1 cellular context compared by ENCODE assay signal in the genomic region with DNA sequence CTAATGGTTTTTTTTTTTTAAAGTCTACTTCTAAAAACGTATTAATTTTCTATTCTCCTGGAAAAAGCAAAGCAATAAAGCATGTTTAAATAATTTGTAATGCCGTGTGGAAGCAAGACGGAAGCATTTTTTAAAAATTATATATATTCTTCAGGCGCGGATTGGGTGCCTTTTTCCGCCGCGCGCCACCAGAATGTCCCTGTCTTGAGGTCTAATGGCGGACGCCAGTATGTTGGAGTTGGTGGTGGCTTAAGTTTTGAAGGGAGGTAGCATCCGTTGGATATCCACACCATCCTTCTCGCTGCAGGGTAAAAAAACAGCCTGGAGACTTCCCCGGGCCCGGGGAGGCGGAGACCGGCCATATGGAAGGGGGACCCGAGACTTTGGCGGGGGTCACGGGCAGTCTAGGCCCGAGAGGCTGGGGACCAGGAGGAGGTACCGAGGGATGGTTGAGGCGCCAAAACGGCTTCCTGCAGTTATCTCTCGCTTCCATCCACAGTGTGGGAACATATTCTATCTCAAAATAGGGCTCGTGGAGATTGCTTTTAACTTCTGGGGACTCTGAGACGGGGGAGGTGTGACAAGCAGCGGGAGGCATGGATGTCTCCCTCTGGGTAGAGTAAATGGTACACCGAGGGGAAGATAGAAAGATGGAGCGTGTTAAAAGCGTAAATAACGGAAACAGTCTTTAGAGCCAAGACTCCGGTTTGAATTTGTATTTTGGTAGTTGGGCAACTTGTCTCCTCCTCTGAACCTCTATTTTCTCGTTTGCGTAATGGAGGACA.
A peak's percentile ranks its signal among the peaks of the same experiment; 100 is the strongest.
TF ChIP-seq lines count a peak whose summit lies in the region.

TSS of gene SF3B3 (plus strand) at position 196 of the 785 bp plus-strand sequence. CDS start 2,841 bp downstream, outside the sequence.

TF ChIP-seq in K562, 482 proteins besides CTCF, POLR2A, EP300 and RAD21 (continued from another document and continues in another):
- peak in 1 of 2 experiments; percentile 62; a peak in 1 of 4 replicates for TF ChIP-seq ZNF639 (CRISPR knock-in tag; conservative IDR thresholded peaks at IDR 0.05 in 1 of 2, IDR thresholded peaks at IDR 0.05 in 1 of 2)
- peak; percentile 63; the same call in 1 of the 2 replicates for TF ChIP-seq KAT8 (IDR thresholded peaks at IDR 0.05; ENCODE audit: low read depth)
- TF ChIP-seq LEF1 (IDR thresholded peaks at IDR 0.05), result no peak
- TF ChIP-seq ZC3H8 (IDR thresholded peaks at IDR 0.05), result no peak
- peak; percentile 92 for TF ChIP-seq SMAD1 (IDR thresholded peaks at IDR 0.05; ENCODE audit: low read depth, low read length, partially characterized antibody)
- peak; percentile 15 for TF ChIP-seq ZNF146 (CRISPR knock-in tag; IDR thresholded peaks at IDR 0.05; ENCODE audit: unreplicated experiment)
- TF ChIP-seq POLR2G (IDR thresholded peaks at IDR 0.05; ENCODE audit: low read depth, low read length), result peak; percentile 85
- TF ChIP-seq ATF7 (IDR thresholded peaks at IDR 0.05), result peak; percentile 40; the same call in 1 of the 2 replicates
- no peak for TF ChIP-seq ZNF551 (CRISPR knock-in tag; IDR thresholded peaks at IDR 0.05)
- no peak for TF ChIP-seq RHOXF2B (CRISPR knock-in tag; conservative IDR thresholded peaks at IDR 0.05)
- TF ChIP-seq POLR2AphosphoS5 (IDR thresholded peaks at IDR 0.05; ENCODE audit: control insufficient read depth, insufficient read depth, low read depth, low read length), result peak; percentile 84
- TF ChIP-seq, protein P1, sequence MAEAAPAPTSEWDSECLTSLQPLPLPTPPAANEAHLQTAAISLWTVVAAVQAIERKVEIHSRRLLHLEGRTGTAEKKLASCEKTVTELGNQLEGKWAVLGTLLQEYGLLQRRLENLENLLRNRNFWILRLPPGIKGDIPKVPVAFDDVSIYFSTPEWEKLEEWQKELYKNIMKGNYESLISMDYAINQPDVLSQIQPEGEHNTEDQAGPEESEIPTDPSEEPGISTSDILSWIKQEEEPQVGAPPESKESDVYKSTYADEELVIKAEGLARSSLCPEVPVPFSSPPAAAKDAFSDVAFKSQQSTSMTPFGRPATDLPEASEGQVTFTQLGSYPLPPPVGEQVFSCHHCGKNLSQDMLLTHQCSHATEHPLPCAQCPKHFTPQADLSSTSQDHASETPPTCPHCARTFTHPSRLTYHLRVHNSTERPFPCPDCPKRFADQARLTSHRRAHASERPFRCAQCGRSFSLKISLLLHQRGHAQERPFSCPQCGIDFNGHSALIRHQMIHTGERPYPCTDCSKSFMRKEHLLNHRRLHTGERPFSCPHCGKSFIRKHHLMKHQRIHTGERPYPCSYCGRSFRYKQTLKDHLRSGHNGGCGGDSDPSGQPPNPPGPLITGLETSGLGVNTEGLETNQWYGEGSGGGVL (CRISPR knock-in tag; IDR thresholded peaks at IDR 0.05), result no peak
- TF ChIP-seq CXXC5 (CRISPR knock-in tag; IDR thresholded peaks at IDR 0.05), result 0 out of 2 replicates have a peak, but pooled peaks have one; percentile 48
- TF ChIP-seq ZNF197 (CRISPR knock-in tag; IDR thresholded peaks at IDR 0.05; ENCODE audit: low read depth), result peak; percentile 27; the same call in 1 of the 2 replicates
- TF ChIP-seq, protein P2, sequence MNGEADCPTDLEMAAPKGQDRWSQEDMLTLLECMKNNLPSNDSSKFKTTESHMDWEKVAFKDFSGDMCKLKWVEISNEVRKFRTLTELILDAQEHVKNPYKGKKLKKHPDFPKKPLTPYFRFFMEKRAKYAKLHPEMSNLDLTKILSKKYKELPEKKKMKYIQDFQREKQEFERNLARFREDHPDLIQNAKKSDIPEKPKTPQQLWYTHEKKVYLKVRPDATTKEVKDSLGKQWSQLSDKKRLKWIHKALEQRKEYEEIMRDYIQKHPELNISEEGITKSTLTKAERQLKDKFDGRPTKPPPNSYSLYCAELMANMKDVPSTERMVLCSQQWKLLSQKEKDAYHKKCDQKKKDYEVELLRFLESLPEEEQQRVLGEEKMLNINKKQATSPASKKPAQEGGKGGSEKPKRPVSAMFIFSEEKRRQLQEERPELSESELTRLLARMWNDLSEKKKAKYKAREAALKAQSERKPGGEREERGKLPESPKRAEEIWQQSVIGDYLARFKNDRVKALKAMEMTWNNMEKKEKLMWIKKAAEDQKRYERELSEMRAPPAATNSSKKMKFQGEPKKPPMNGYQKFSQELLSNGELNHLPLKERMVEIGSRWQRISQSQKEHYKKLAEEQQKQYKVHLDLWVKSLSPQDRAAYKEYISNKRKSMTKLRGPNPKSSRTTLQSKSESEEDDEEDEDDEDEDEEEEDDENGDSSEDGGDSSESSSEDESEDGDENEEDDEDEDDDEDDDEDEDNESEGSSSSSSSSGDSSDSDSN (IDR thresholded peaks at IDR 0.05; ENCODE audit: borderline replicate concordance in 1 of 2, low read depth in 2 of 2, low read length in 2 of 2), result peak in 1 of 2 experiments; percentile 89; a peak in 2 of 4 replicates
- TF ChIP-seq MCM5 (IDR thresholded peaks at IDR 0.05; ENCODE audit: low read depth), result no peak
- TF ChIP-seq HCFC1 (IDR thresholded peaks at IDR 0.05; ENCODE audit: low read depth, low read length), result 0 out of 2 replicates have a peak, but pooled peaks have one; percentile 7
- peak; percentile 20; the same call in 1 of the 2 replicates for TF ChIP-seq KLF1 (tag; IDR thresholded peaks at IDR 0.05)
- no peak for TF ChIP-seq ZNF785 (CRISPR knock-in tag; IDR thresholded peaks at IDR 0.05)
- TF ChIP-seq NUFIP1 (IDR thresholded peaks at IDR 0.05; ENCODE audit: partially characterized antibody), result no peak
- TF ChIP-seq NBN (IDR thresholded peaks at IDR 0.05; ENCODE audit: low read depth), result 0 out of 2 replicates have a peak, but pooled peaks have one; percentile 28
- TF ChIP-seq TOE1 (IDR thresholded peaks at IDR 0.05; ENCODE audit: borderline replicate concordance), result peak; percentile 46
- 0 out of 2 replicates have a peak, but pooled peaks have one; percentile 24 for TF ChIP-seq TOE1 (CRISPR knock-in tag; IDR thresholded peaks at IDR 0.05; ENCODE audit: borderline replicate concordance, low read depth)
- TF ChIP-seq, protein P3, sequence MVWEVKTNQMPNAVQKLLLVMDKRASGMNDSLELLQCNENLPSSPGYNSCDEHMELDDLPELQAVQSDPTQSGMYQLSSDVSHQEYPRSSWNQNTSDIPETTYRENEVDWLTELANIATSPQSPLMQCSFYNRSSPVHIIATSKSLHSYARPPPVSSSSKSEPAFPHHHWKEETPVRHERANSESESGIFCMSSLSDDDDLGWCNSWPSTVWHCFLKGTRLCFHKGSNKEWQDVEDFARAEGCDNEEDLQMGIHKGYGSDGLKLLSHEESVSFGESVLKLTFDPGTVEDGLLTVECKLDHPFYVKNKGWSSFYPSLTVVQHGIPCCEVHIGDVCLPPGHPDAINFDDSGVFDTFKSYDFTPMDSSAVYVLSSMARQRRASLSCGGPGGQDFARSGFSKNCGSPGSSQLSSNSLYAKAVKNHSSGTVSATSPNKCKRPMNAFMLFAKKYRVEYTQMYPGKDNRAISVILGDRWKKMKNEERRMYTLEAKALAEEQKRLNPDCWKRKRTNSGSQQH (CRISPR knock-in tag; IDR thresholded peaks at IDR 0.05), result no peak
- TF ChIP-seq EZH2 (IDR thresholded peaks at IDR 0.05; ENCODE audit: borderline replicate concordance, low read depth, low read length), result no peak
- 0 out of 2 replicates have a peak, but pooled peaks have one; percentile 20 for TF ChIP-seq ZKSCAN8 (CRISPR knock-in tag; IDR thresholded peaks at IDR 0.05)
- TF ChIP-seq NFIC (IDR thresholded peaks at IDR 0.05), result peak; percentile 22; the same call in 1 of the 2 replicates
- TF ChIP-seq SIN3A (IDR thresholded peaks at IDR 0.05; ENCODE audit: borderline replicate concordance in 2 of 2, control insufficient read depth in 1 of 2, low read depth in 2 of 2, low read length in 2 of 2), result 0 out of 4 replicates have a peak, but pooled peaks of 1 of the 2 experiments have one; percentile 19
- no peak for TF ChIP-seq SRSF1 (IDR thresholded peaks at IDR 0.05; ENCODE audit: low read depth, low read length)
- TF ChIP-seq FOXA1 (IDR thresholded peaks at IDR 0.05; ENCODE audit: borderline replicate concordance), result no peak
- TF ChIP-seq, protein P4, sequence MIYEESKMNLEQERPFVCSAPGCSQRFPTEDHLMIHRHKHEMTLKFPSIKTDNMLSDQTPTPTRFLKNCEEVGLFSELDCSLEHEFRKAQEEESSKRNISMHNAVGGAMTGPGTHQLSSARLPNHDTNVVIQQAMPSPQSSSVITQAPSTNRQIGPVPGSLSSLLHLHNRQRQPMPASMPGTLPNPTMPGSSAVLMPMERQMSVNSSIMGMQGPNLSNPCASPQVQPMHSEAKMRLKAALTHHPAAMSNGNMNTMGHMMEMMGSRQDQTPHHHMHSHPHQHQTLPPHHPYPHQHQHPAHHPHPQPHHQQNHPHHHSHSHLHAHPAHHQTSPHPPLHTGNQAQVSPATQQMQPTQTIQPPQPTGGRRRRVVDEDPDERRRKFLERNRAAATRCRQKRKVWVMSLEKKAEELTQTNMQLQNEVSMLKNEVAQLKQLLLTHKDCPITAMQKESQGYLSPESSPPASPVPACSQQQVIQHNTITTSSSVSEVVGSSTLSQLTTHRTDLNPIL (CRISPR knock-in tag; IDR thresholded peaks at IDR 0.05), result no peak
- TF ChIP-seq MTA3 (IDR thresholded peaks at IDR 0.05; ENCODE audit: borderline replicate concordance), result peak; percentile 69
- TF ChIP-seq RBM15 (IDR thresholded peaks at IDR 0.05; ENCODE audit: insufficient read depth, low read length), result no peak
- 0 out of 2 replicates have a peak, but pooled peaks have one; percentile 5 for TF ChIP-seq JUN (IDR thresholded peaks at IDR 0.05; ENCODE audit: borderline replicate concordance, low read depth, low read length)
- no peak for TF ChIP-seq JUN (CRISPR knock-in tag; IDR thresholded peaks at IDR 0.05; ENCODE audit: borderline replicate concordance)
- no peak for TF ChIP-seq SRSF7 (optimal IDR thresholded peaks at IDR 0.05; ENCODE audit: low read depth, low read length)
- TF ChIP-seq ETV6 (IDR thresholded peaks at IDR 0.05; ENCODE audit: borderline replicate concordance in 1 of 2, low read depth in 2 of 2, low read length in 1 of 2), result no peak
- 0 out of 2 replicates have a peak, but pooled peaks have one; percentile 32 for TF ChIP-seq ETV6 (CRISPR knock-in tag; IDR thresholded peaks at IDR 0.05; ENCODE audit: borderline replicate concordance)
- no peak for TF ChIP-seq STAT5B (CRISPR knock-in tag; IDR thresholded peaks at IDR 0.05)
- 0 out of 2 replicates have a peak, but pooled peaks have one; percentile 30 for TF ChIP-seq XRCC5 (IDR thresholded peaks at IDR 0.05; ENCODE audit: low read depth, low read length)
- TF ChIP-seq, protein P5, sequence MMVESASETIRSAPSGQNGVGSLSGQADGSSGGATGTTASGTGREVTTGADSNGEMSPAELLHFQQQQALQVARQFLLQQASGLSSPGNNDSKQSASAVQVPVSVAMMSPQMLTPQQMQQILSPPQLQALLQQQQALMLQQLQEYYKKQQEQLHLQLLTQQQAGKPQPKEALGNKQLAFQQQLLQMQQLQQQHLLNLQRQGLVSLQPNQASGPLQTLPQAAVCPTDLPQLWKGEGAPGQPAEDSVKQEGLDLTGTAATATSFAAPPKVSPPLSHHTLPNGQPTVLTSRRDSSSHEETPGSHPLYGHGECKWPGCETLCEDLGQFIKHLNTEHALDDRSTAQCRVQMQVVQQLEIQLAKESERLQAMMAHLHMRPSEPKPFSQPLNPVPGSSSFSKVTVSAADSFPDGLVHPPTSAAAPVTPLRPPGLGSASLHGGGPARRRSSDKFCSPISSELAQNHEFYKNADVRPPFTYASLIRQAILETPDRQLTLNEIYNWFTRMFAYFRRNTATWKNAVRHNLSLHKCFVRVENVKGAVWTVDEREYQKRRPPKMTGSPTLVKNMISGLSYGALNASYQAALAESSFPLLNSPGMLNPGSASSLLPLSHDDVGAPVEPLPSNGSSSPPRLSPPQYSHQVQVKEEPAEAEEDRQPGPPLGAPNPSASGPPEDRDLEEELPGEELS (CRISPR knock-in tag; IDR thresholded peaks at IDR 0.05; ENCODE audit: borderline replicate concordance), result 0 out of 2 replicates have a peak, but pooled peaks have one; percentile 34
- TF ChIP-seq, protein P6, sequence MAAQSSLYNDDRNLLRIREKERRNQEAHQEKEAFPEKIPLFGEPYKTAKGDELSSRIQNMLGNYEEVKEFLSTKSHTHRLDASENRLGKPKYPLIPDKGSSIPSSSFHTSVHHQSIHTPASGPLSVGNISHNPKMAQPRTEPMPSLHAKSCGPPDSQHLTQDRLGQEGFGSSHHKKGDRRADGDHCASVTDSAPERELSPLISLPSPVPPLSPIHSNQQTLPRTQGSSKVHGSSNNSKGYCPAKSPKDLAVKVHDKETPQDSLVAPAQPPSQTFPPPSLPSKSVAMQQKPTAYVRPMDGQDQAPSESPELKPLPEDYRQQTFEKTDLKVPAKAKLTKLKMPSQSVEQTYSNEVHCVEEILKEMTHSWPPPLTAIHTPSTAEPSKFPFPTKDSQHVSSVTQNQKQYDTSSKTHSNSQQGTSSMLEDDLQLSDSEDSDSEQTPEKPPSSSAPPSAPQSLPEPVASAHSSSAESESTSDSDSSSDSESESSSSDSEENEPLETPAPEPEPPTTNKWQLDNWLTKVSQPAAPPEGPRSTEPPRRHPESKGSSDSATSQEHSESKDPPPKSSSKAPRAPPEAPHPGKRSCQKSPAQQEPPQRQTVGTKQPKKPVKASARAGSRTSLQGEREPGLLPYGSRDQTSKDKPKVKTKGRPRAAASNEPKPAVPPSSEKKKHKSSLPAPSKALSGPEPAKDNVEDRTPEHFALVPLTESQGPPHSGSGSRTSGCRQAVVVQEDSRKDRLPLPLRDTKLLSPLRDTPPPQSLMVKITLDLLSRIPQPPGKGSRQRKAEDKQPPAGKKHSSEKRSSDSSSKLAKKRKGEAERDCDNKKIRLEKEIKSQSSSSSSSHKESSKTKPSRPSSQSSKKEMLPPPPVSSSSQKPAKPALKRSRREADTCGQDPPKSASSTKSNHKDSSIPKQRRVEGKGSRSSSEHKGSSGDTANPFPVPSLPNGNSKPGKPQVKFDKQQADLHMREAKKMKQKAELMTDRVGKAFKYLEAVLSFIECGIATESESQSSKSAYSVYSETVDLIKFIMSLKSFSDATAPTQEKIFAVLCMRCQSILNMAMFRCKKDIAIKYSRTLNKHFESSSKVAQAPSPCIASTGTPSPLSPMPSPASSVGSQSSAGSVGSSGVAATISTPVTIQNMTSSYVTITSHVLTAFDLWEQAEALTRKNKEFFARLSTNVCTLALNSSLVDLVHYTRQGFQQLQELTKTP (IDR thresholded peaks at IDR 0.05; ENCODE audit: low read depth in 1 of 2, partially characterized antibody in 2 of 2), result peak in 1 of 2 experiments; percentile 12
- TF ChIP-seq SRF (CRISPR knock-in tag; IDR thresholded peaks at IDR 0.05), result no peak
- peak; percentile 96 for TF ChIP-seq POLR2H (tag; IDR thresholded peaks at IDR 0.05; ENCODE audit: low read depth)
- peak; percentile 25; the same call in 1 of the 2 replicates for TF ChIP-seq CBFA2T3 (IDR thresholded peaks at IDR 0.05)
